ENCODE assay signal across 15 cellular contexts in genomic region chr17:8855477-8856204, GRCh38. TPM values are rescaled to one million over a fixed set of nuclear protein-coding genes. Genes with fewer than 3 reads are reported as not detected.
DNase-seq lines count a peak whose midpoint lies in the region; ATAC-seq and TF ChIP-seq lines count a peak whose summit lies in the region.
"Had no signal": no experiment of that assay in that cellular context is flagged by ENCODE, and none has a peak within 500 bp of the region (broad histone marks: within the 10 kb centered on the region; RNA-seq: fewer than 3 reads in every experiment).

No MANE protein-coding gene starts in this region.

- H3K4me1 ChIP-seq in left lung = peaks cover 0 to 37% of the 10 kb centered on the region in 2 donors

- H3K9me3 ChIP-seq in left lung = no peaks in the 10 kb centered on the region

- no peaks in the 10 kb centered on the region for H3K36me3 ChIP-seq in left lung
- H3K36me3 ChIP-seq: cardiac muscle cell had no signal

- no peak overlapping the region for H3K4me3 ChIP-seq in left lung
- H3K4me3 ChIP-seq: cardiac muscle cell, skin epidermis had no signal

- ATAC-seq in GM18498 (IDR thresholded peaks at IDR 0.05; ENCODE audit: unreplicated experiment) (peak; percentile 57), GM19452 (IDR thresholded peaks at IDR 0.05; ENCODE audit: unreplicated experiment) (peak; percentile 39), HG03103 (IDR thresholded peaks at IDR 0.05; ENCODE audit: low read depth, unreplicated experiment) (peak; percentile 40), left colon (no peak), left lung (no peak), GM19023 (IDR thresholded peaks at IDR 0.05; ENCODE audit: unreplicated experiment) (no peak)
- ATAC-seq: esophagus mucosa had no signal

- peaks cover 0 to 39% of the 10 kb centered on the region in 2 donors for H3K27me3 ChIP-seq in left lung
- H3K27me3 ChIP-seq: cardiac muscle cell had no signal

- no peak overlapping the region for H3K27ac ChIP-seq in left lung
- H3K27ac ChIP-seq: cardiac muscle cell, skin epidermis had no signal

- TF ChIP-seq CTCF in left lung (IDR thresholded peaks at IDR 0.05) = no peak

- intact Hi-C loops in left colon (cut with DNase I, micrococcal nuclease) = no loop called here
- intact Hi-C loops in left lung (cut with DNase I) = no loop called here

- peak; percentile 11 for DNase-seq in occipital lobe (lab: John Stamatoyannopoulos, UW)
- DNase-seq in left colon = no peak
- DNase-seq in left lung = no peak
- DNase-seq: activated CD4-positive, CD25-positive, alpha-beta regulatory T cell; activated gamma-delta T cell; NCI-H510A treated with DMSO at 0.1 percent for 48 hours; SHP77 had no signal

RNA-seq across cellular contexts. Expression of gene PIK3R6, which starts 11.8 kb away (rescaled TPM):
- total RNA-seq in occipital lobe (0.47 TPM), left colon (under 1 TPM; 0.27 to 0.89 TPM), left lung (1 to 10 TPM; 1.8 to 2.4 TPM)
- total RNA-seq: cardiac muscle cell, LHCN-M2 had no signal

RNA-seq across cellular contexts. Expression of gene MFSD6L, which starts 56.5 kb away (rescaled TPM):
- 0.16 TPM for total RNA-seq in occipital lobe
- 1 to 10 TPM; 5.1 to 6.8 TPM for total RNA-seq in left colon
- total RNA-seq in left lung = 1 to 10 TPM; 1.4 to 1.6 TPM
- total RNA-seq: cardiac muscle cell, LHCN-M2 had no signal

Comparison
In these comparisons a context has a peak if more than half of its experiments do, and no peak if none do; other contexts are left out.
1. ATAC-seq: peak in GM18498 (single experiment), GM19452 (single experiment) and HG03103 (single experiment); none in left colon (single experiment), left lung (single experiment) and GM19023 (single experiment).